25 cellular contexts compared by ENCODE assay signal in the genomic region with DNA sequence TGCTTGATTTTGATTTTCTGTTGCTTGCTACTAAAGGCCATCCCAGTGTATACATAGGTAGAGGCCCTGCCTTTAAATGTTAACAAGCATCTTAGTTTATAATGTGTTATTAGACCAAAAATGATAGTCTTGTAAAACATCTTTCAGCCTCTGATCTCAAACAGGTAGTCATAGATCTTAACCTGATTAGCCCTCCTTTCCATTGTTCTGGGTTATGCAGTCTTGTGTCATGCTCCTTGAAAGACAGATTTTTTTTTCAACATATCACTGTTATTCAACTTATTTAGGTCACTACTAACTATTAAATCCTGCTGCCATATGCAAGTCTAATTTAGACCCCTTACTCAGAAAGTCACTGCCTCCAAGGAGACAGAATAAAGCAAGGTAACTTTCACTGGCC. TPM values are rescaled to one million over a fixed set of nuclear protein-coding genes. Genes with fewer than 3 reads are reported as not detected.
"Had no signal": no experiment of that assay in that cellular context is flagged by ENCODE, and none has a peak within 500 bp of the region (broad histone marks: within the 10 kb centered on the region; RNA-seq: fewer than 3 reads in every experiment).

No MANE protein-coding gene starts in this region.

- H3K4me3 ChIP-seq: ascending aorta, gastroesophageal sphincter, hepatocyte, right atrium auricular region, spleen, testis, transverse colon, uterus had no signal

- H3K79me2 ChIP-seq: hepatocyte, parathyroid adenoma had no signal

- H3K9me3 ChIP-seq: ascending aorta, gastroesophageal sphincter, right atrium auricular region, spleen, testis, transverse colon, uterus had no signal

- H3K4me2 ChIP-seq: hepatocyte had no signal

- H2AFZ ChIP-seq: hepatocyte, parathyroid adenoma had no signal

- H3K9ac ChIP-seq: parathyroid adenoma had no signal

- H3K27ac ChIP-seq: ascending aorta, gastroesophageal sphincter, parathyroid adenoma, right atrium auricular region, spleen, testis, transverse colon, VCaP had no signal

- DNase-seq: activated CD4-positive, alpha-beta T cell treated with anti-CD3 and anti-CD28 coated beads for 4 hours; activated CD4-positive, alpha-beta T cell treated with anti-CD3 and anti-CD28 coated beads, Interleukin-2, amount 50 U/mL, for 4 hours; activated gamma-delta T cell; activated naive CD4-positive, alpha-beta T cell treated with anti-CD3 and anti-CD28 coated beads, Interleukin-2, amount 10 ng/mL, durations not matched to agents 7 days and 5 days; activated naive CD8-positive, alpha-beta T cell treated with anti-CD3 and anti-CD28 coated beads, Interleukin-2, amount 10 ng/mL, durations not matched to agents 7 days and 5 days; caudate nucleus; endodermal cell; kidney; left colon; naive thymus-derived CD4-positive, alpha-beta T cell; occipital lobe; spleen; stimulated activated naive CD4-positive, alpha-beta T cell treated with Interleukin-2 at 50 U/mL for 16 hours; T-helper 9 cell; testis; transverse colon; uterus had no signal

- H3K27me3 ChIP-seq: ascending aorta, gastroesophageal sphincter, hepatocyte, right atrium auricular region, spleen, testis, transverse colon, uterus had no signal

- H3K4me1 ChIP-seq: ascending aorta, gastroesophageal sphincter, parathyroid adenoma, right atrium auricular region, spleen, testis, uterus had no signal

- H3K36me3 ChIP-seq: ascending aorta, gastroesophageal sphincter, right atrium auricular region, spleen, transverse colon, uterus had no signal

- ATAC-seq: gastroesophageal sphincter; left colon; naive thymus-derived CD4-positive, alpha-beta T cell had no signal

RNA-seq across cellular contexts. Expression of gene CLDN16, which starts 19.1 kb away (rescaled TPM):
- total RNA-seq: activated naive CD8-positive, alpha-beta T cell treated with anti-CD3 and anti-CD28 coated beads, Interleukin-2, amount 10 ng/mL, durations not matched to agents 7 days and 5 days; ascending aorta; gastroesophageal sphincter; naive thymus-derived CD4-positive, alpha-beta T cell; neural crest cell; pulmonary artery endothelial cell; spleen; transverse colon had no signal

RNA-seq across cellular contexts. Expression of gene CLDN1, which starts 46.6 kb away (rescaled TPM):
- total RNA-seq: activated naive CD8-positive, alpha-beta T cell treated with anti-CD3 and anti-CD28 coated beads, Interleukin-2, amount 10 ng/mL, durations not matched to agents 7 days and 5 days had no signal
